ENCODE assay signal across 10 cellular contexts in genomic region chr6:90293319-90293937, GRCh38. TPM values are rescaled to one million over a fixed set of nuclear protein-coding genes. Genes with fewer than 3 reads are reported as not detected.
DNase-seq lines count a peak whose midpoint lies in the region; ATAC-seq and TF ChIP-seq lines count a peak whose summit lies in the region.
"Had no signal": no experiment of that assay in that cellular context is flagged by ENCODE, and none has a peak within 500 bp of the region (broad histone marks: within the 10 kb centered on the region; RNA-seq: fewer than 3 reads in every experiment).

No MANE protein-coding gene starts in this region.

- H2AK5ac ChIP-seq in mesenchymal stem cell (ENCODE audit: low read length, severe bottlenecking), result no peak overlapping the region

- ATAC-seq in activated T-cell treated with anti-CD3 and anti-CD28 coated beads, Interleukin-2, amount 50 U/mL, for 4 hours, result no peak
- no peak for ATAC-seq in stimulated activated naive B cell treated with anti-CD40 and anti-IgM and Interleukin-4, amounts not matched to agents 10 μg/mL and 1 μg/mL and 100 μg/mL, for 72 hours (replicated peaks)
- no peak for ATAC-seq in GM21447 (IDR thresholded peaks at IDR 0.05; ENCODE audit: unreplicated experiment)

- H3K27me3 ChIP-seq in mesenchymal stem cell (ENCODE audit: control insufficient read depth in 1 of 2, insufficient read depth in 1 of 2, low read length in 2 of 2), result peaks cover 10 to 24% of the 10 kb centered on the region in 2 experiments

- no peaks in the 10 kb centered on the region for H3K9me3 ChIP-seq in mesenchymal stem cell (ENCODE audit: control insufficient read depth, low read length)

- H2BK15ac ChIP-seq in mesenchymal stem cell (ENCODE audit: low read depth, poor library complexity, severe bottlenecking), result no peak overlapping the region

- H3K14ac ChIP-seq in mesenchymal stem cell (ENCODE audit: low read length in 2 of 2), result no peak overlapping the region

- H3K27ac ChIP-seq in mesenchymal stem cell (ENCODE audit: low read length, poor library complexity, severe bottlenecking), result no peak overlapping the region

- no peaks in the 10 kb centered on the region for H3K9me3 Mint-ChIP-seq in activated T-cell treated with anti-CD3 and anti-CD28 coated beads, Interleukin-2, amount 50 U/mL, for 4 hours
- no peaks in the 10 kb centered on the region for H3K9me3 Mint-ChIP-seq in stimulated activated naive B cell treated with anti-CD40 and anti-IgM and Interleukin-4, amounts not matched to agents 10 μg/mL and 1 μg/mL and 100 μg/mL, for 72 hours

- H3K4me1 ChIP-seq in mesenchymal stem cell (ENCODE audit: control insufficient read depth, insufficient read depth, low read depth, low read length), result peaks cover 17% of the 10 kb centered on the region

- peaks cover 69% of the 10 kb centered on the region for H3K4me1 Mint-ChIP-seq in activated T-cell treated with anti-CD3 and anti-CD28 coated beads, Interleukin-2, amount 50 U/mL, for 4 hours (ENCODE audit: low read depth)
- peaks cover 49 to 74% of the 10 kb centered on the region in 2 donors for H3K4me1 Mint-ChIP-seq in stimulated activated naive B cell treated with anti-CD40 and anti-IgM and Interleukin-4, amounts not matched to agents 10 μg/mL and 1 μg/mL and 100 μg/mL, for 72 hours

- H3K79me1 ChIP-seq in mesenchymal stem cell (replicated peaks; ENCODE audit: low read length, poor library complexity, severe bottlenecking), result no peaks in the 10 kb centered on the region

- 90% methylated on average over 3 of the region's 3 CpGs for WGBS in mesenchymal stem cell

- H3K27me3 Mint-ChIP-seq in activated T-cell treated with anti-CD3 and anti-CD28 coated beads, Interleukin-2, amount 50 U/mL, for 4 hours (ENCODE audit: low read depth), result peaks cover 2% of the 10 kb centered on the region
- no peaks in the 10 kb centered on the region for H3K27me3 Mint-ChIP-seq in stimulated activated naive B cell treated with anti-CD40 and anti-IgM and Interleukin-4, amounts not matched to agents 10 μg/mL and 1 μg/mL and 100 μg/mL, for 72 hours

- no peak overlapping the region for H3K4me2 ChIP-seq in mesenchymal stem cell (ENCODE audit: low read length, poor library complexity, severe bottlenecking)

- no peak overlapping the region for H2BK5ac ChIP-seq in mesenchymal stem cell (ENCODE audit: low read depth, low read length, poor library complexity, severe bottlenecking)

- H2BK12ac ChIP-seq in mesenchymal stem cell (ENCODE audit: low read length in 2 of 2), result no peak overlapping the region

- no peak overlapping the region for H2BK120ac ChIP-seq in mesenchymal stem cell (ENCODE audit: low read depth, low read length)

- no peak for DNase-seq in activated T-cell treated with anti-CD3 and anti-CD28 coated beads, Interleukin-2, amount 50 U/mL, for 4 hours
- DNase-seq in activated T-cell treated with anti-CD3 and anti-CD28 coated beads for 4 hours, result no peak
- DNase-seq in fibroblast of mammary gland (ENCODE audit: low read depth), result peak; percentile 38
- DNase-seq in stimulated activated naive B cell treated with anti-CD40 and anti-IgM and Interleukin-4, amounts not matched to agents 10 μg/mL and 1 μg/mL and 100 μg/mL, for 72 hours, result no peak
- no peak for DNase-seq in NCI-H1436 (lab: John Stamatoyannopoulos, UW)
- no peak for DNase-seq in mesenchymal stem cell
- DNase-seq: MV-4-11; stimulated activated CD4-positive, alpha-beta T cell treated with anti-CD3 and anti-CD28 coated beads, Interleukin-4, amount 100 ng/mL, for 24 hours had no signal

- H3K9ac ChIP-seq in mesenchymal stem cell (ENCODE audit: low read length), result no peak overlapping the region

- H3K36me3 ChIP-seq in mesenchymal stem cell (ENCODE audit: control insufficient read depth in 1 of 2, insufficient read depth in 2 of 2, low read depth in 1 of 2, low read length in 2 of 2), result no peaks in the 10 kb centered on the region

- TF ChIP-seq CTCF in fibroblast of mammary gland (conservative IDR thresholded peaks at IDR 0.05; ENCODE audit: control insufficient read depth, insufficient read depth, low read depth, low read length), result no peak

- no peak overlapping the region for H2AFZ ChIP-seq in mesenchymal stem cell (ENCODE audit: low read depth, low read length)

- H3K27ac Mint-ChIP-seq in stimulated activated naive B cell treated with anti-CD40 and anti-IgM and Interleukin-4, amounts not matched to agents 10 μg/mL and 1 μg/mL and 100 μg/mL, for 72 hours, result peak overlapping the region; percentile 96

- H3K4me3 ChIP-seq in fibroblast of mammary gland (ENCODE audit: control insufficient read depth, low read depth, low read length) (no peak overlapping the region), mesenchymal stem cell (ENCODE audit: insufficient read depth in 1 of 2, low read depth in 1 of 2, low read length in 2 of 2) (no peak overlapping the region)

- H4K8ac ChIP-seq in mesenchymal stem cell (ENCODE audit: low read length), result no peak overlapping the region

- peak overlapping the region; percentile 90 for H3K4me3 Mint-ChIP-seq in activated T-cell treated with anti-CD3 and anti-CD28 coated beads, Interleukin-2, amount 50 U/mL, for 4 hours
- H3K4me3 Mint-ChIP-seq in stimulated activated naive B cell treated with anti-CD40 and anti-IgM and Interleukin-4, amounts not matched to agents 10 μg/mL and 1 μg/mL and 100 μg/mL, for 72 hours, result peak overlapping the region; percentile 92 to 94

- H3K4ac ChIP-seq in mesenchymal stem cell (ENCODE audit: low read depth in 1 of 2, low read length in 2 of 2), result no peak overlapping the region

- peaks cover 37% of the 10 kb centered on the region for H3K36me3 Mint-ChIP-seq in activated T-cell treated with anti-CD3 and anti-CD28 coated beads, Interleukin-2, amount 50 U/mL, for 4 hours (ENCODE audit: insufficient read depth)
- peaks cover 11 to 27% of the 10 kb centered on the region in 2 donors for H3K36me3 Mint-ChIP-seq in stimulated activated naive B cell treated with anti-CD40 and anti-IgM and Interleukin-4, amounts not matched to agents 10 μg/mL and 1 μg/mL and 100 μg/mL, for 72 hours

- H4K91ac ChIP-seq in mesenchymal stem cell (ENCODE audit: low read length), result no peak overlapping the region

- H3K18ac ChIP-seq in mesenchymal stem cell (ENCODE audit: low read depth in 1 of 2, low read length in 2 of 2), result no peak overlapping the region

- H3K23ac ChIP-seq in mesenchymal stem cell (ENCODE audit: low read length in 2 of 2), result no peak overlapping the region

TF ChIP-seq in PFSK-1, 5 proteins besides CTCF, POLR2A, EP300 and RAD21:
- TF ChIP-seq SIN3A (IDR thresholded peaks at IDR 0.05; ENCODE audit: borderline replicate concordance, insufficient read depth, low read length), result no peak
- TF ChIP-seq POLR2AphosphoS5 (IDR thresholded peaks at IDR 0.05; ENCODE audit: low read depth, low read length), result peak; percentile 58

RNA-seq across cellular contexts. Expression of gene BACH2, which starts 3.2 kb away (rescaled TPM):
- 100 to 1,000 TPM in 2 of 3 donors, 10 to 100 TPM in 1; 96.5 to 118 (median 111) TPM for total RNA-seq in activated T-cell treated with anti-CD3 and anti-CD28 coated beads, Interleukin-2, amount 50 U/mL, for 4 hours
- 19.6 TPM for polyA plus RNA-seq in PFSK-1 (2012; ENCODE audit: insufficient read length, low read depth)
- 0.25 TPM for polyA plus RNA-seq in mesenchymal stem cell (2013, experiment 1 of 2)
- polyA plus RNA-seq in mesenchymal stem cell (2013, experiment 2 of 2), result 0.26 TPM
